Comparison of ENCODE assay signal across 1 cellular context in the genomic region with DNA sequence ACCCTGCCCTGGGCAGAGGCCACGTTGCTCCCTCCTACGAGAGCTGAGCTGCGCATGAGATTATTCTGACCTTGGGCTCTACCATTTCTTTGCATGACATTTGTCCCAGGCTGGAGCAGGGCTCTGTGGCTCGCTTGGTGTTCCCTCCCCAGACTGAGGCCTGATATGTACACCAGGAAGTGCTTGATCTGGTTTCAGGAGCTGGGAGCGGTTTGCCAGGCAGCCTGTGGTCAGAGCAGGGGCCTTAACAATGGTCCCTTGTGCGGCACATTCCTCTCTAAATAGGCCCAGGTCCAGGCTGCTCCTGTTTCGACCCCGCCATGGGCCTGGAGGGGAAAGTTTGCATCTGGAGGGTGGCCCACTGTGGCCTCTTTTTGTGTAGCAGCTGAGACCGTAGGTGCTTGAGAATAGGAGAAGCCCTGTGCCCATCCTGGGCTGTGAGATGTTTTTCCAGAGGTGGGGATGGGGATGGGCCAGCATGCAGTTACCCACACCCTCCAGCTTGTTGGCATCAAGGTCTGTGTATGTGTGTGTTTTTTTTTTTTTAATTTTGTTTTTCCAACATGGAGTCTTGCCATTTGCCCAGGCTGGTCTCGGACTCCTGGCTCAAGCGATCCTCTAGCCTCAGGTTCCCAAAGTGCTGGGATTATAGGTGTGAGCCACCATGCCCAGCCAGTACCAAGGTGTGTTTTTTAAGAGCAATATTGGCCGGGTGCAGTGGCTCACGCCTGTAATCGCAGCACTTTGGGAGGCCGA.
TF ChIP-seq lines count a peak whose summit lies in the region.

No MANE protein-coding gene starts in this region.

TF ChIP-seq in IMR-90, 13 proteins besides CTCF, POLR2A, EP300 and RAD21 (continued from another document):
- no peak for TF ChIP-seq NFE2L2 (IDR thresholded peaks at IDR 0.05; ENCODE audit: low read depth, low read length)
- no peak for TF ChIP-seq SMC3 (IDR thresholded peaks at IDR 0.05; ENCODE audit: low read depth, low read length)
- TF ChIP-seq, protein P1, sequence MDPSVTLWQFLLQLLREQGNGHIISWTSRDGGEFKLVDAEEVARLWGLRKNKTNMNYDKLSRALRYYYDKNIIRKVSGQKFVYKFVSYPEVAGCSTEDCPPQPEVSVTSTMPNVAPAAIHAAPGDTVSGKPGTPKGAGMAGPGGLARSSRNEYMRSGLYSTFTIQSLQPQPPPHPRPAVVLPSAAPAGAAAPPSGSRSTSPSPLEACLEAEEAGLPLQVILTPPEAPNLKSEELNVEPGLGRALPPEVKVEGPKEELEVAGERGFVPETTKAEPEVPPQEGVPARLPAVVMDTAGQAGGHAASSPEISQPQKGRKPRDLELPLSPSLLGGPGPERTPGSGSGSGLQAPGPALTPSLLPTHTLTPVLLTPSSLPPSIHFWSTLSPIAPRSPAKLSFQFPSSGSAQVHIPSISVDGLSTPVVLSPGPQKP (IDR thresholded peaks at IDR 0.05; ENCODE audit: borderline replicate concordance, low read depth, low read length) = no peak
- TF ChIP-seq RCOR1 (IDR thresholded peaks at IDR 0.05; ENCODE audit: insufficient replicate concordance, low read length) = no peak
- no peak for TF ChIP-seq CHD1 (IDR thresholded peaks at IDR 0.05; ENCODE audit: low read depth, low read length)
- no peak for TF ChIP-seq MAFK (IDR thresholded peaks at IDR 0.05; ENCODE audit: low read depth, low read length)
